Comparison of ENCODE assay signal across 1 cellular context in the genomic region with DNA sequence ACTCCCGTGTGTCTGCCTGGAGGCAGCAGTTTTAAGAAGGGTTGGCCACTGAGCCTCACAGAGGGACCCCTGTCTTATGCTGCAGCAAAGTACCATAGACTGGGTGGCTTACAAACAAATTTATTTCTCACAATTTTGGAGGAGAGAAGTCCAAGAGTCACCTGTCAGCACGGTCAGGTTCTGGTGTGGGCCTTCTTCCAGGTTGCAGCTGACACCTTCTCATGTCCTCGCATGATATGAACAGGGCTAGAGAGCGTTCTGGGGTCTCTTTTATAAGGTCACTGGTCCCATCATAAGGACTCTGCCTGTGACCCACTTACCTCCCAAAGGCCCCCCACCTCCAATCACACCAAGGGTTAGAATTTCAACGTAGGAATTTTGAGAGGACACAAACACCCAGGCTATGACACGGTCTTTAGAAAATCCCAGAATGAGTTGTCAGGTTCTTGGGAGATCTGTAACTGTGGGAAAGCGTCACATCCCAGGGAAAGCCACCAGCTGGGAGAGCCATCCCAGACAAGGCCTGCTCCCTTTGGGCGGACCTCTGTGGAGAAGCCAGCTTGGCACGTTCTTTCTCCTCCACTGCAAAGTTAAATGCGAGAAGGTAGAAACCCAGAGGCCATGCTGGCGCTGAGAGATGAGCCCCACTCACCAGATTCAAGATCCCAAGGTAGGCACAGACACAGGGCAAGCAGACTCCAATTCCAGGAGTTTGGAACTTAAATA.
TF ChIP-seq lines count a peak whose summit lies in the region.

Gene FBXW12 (plus strand): TSS at position 569 of the 726 bp plus-strand sequence. CDS start 549 bp downstream, outside the sequence.

TF ChIP-seq in H1, 55 proteins besides CTCF, POLR2A, EP300 and RAD21:
- TF ChIP-seq SP2 (IDR thresholded peaks at IDR 0.05; ENCODE audit: low read length), result no peak
- TF ChIP-seq FOSL1 (IDR thresholded peaks at IDR 0.05; ENCODE audit: insufficient read depth, low read depth, low read length), result no peak
- no peak for TF ChIP-seq CTBP2 (IDR thresholded peaks at IDR 0.05; ENCODE audit: borderline replicate concordance, insufficient read depth, insufficient read length, low read length)
- no peak for TF ChIP-seq KDM1A (IDR thresholded peaks at IDR 0.05; ENCODE audit: borderline replicate concordance, low read length)
- TF ChIP-seq PHF8 (conservative IDR thresholded peaks at IDR 0.05; ENCODE audit: low read depth, low read length), result no peak
- TF ChIP-seq POLR2AphosphoS5 (IDR thresholded peaks at IDR 0.05; ENCODE audit: low read depth, low read length), result no peak
- TF ChIP-seq SIX5 (IDR thresholded peaks at IDR 0.05; ENCODE audit: low read depth, low read length), result no peak
- no peak for TF ChIP-seq POU5F1 (IDR thresholded peaks at IDR 0.05; ENCODE audit: low read depth, low read length)
- no peak for TF ChIP-seq GTF2F1 (IDR thresholded peaks at IDR 0.05; ENCODE audit: borderline replicate concordance, low read depth, low read length)
- TF ChIP-seq MAFK (IDR thresholded peaks at IDR 0.05; ENCODE audit: low read depth, low read length), result no peak
- TF ChIP-seq YY1 (IDR thresholded peaks at IDR 0.05; ENCODE audit: low read depth, low read length), result no peak
- no peak for TF ChIP-seq HDAC6 (IDR thresholded peaks at IDR 0.05; ENCODE audit: low read depth, low read length)
- TF ChIP-seq NRF1 (IDR thresholded peaks at IDR 0.05; ENCODE audit: low read depth, low read length), result no peak
- no peak for TF ChIP-seq BRCA1 (IDR thresholded peaks at IDR 0.05; ENCODE audit: low read depth, low read length)
